Comparison of ENCODE assay signal across 29 cellular contexts in the genomic region with DNA sequence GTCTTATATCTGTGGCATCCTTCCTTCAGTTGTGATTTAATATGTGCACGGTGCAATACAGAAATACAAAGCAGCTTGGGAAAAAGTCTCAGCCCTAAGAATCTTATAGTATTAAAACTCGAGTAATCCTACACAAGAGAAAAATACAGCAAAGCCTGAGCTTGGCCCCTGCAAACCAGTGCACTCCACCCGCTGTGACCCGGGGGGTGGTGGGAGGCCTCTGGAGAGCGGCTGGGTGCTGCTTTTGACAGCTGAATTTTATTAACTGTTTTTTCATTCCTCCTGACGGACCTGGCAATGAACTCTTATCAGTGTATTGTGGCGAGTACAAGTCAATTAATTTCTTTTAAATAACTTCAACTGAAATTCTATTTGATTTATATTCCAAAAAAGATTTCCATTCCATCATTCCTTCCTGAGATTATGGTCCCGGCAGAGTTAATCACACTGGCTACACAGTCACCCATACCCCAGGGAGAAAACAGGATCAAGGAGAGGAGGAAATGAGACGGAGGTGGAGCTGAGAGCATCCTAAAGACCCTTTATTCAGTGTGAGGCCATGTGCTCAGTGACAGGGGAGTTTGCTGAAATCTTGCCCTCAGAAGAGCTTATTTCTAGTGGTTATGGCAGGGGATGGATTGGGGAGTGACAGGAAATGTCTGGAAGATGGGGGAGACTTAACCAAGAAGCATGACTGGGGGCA.
"Had no signal": no experiment of that assay in that cellular context is flagged by ENCODE, and none has a peak within 500 bp of the region (broad histone marks: within the 10 kb centered on the region; RNA-seq: fewer than 3 reads in every experiment).

No MANE protein-coding gene starts in this region.

- H3K9me3 Mint-ChIP-seq: effector memory CD8-positive, alpha-beta T cell; naive thymus-derived CD8-positive, alpha-beta T cell; neural crest cell had no signal

- H3K36me3 Mint-ChIP-seq: naive thymus-derived CD8-positive, alpha-beta T cell had no signal

- FAIRE-seq: endometrium, islet of Langerhans, urothelium cell line had no signal

- H3K27ac Mint-ChIP-seq: effector memory CD8-positive, alpha-beta T cell had no signal

- H3K36me3 ChIP-seq: esophagus squamous epithelium, heart right ventricle, left lung, prostate gland, right atrium auricular region, thoracic aorta, tibial nerve, upper lobe of left lung had no signal

- H3K27me3 ChIP-seq: esophagus squamous epithelium, right atrium auricular region, tibial nerve, upper lobe of left lung had no signal

- ATAC-seq: effector memory CD8-positive, alpha-beta T cell; naive thymus-derived CD8-positive, alpha-beta T cell; sciatic nerve had no signal

- H3K4me3 ChIP-seq: esophagus squamous epithelium, heart right ventricle, left lung, prostate gland, right atrium auricular region, smooth muscle cell, thoracic aorta, tibial nerve, upper lobe of left lung had no signal

- DNase-seq: cortex of kidney; effector memory CD8-positive, alpha-beta T cell; erythroblast; esophagus squamous epithelium; foreskin melanocyte; hippocampal formation; left cardiac atrium; left lung; mammary epithelial cell; mesendoderm; naive thymus-derived CD8-positive, alpha-beta T cell; stimulated activated CD4-positive, alpha-beta T cell treated with anti-CD3 and anti-CD28 coated beads, Interleukin-12 subunit alpha, Interleukin-12 subunit beta, amount 100 ng/mL, for 4 hours; stimulated activated CD4-positive, alpha-beta T cell treated with anti-CD3 and anti-CD28 coated beads, Interleukin-1b, Interleukin-23, amount 100 ng/mL, for 48 hours; stimulated activated CD4-positive, alpha-beta T cell treated with anti-CD3 and anti-CD28 coated beads, Interleukin-4, amount 100 ng/mL, for 1 hour; stimulated activated CD8-positive, alpha-beta memory T cell treated with anti-CD3 and anti-CD28 coated beads, Interleukin-4, amount 100 ng/mL, for 48 hours; stimulated activated naive CD4-positive, alpha-beta T cell treated with Interleukin-2 at 50 U/mL for 16 hours; substantia nigra; upper lobe of left lung had no signal

- H3K27ac ChIP-seq: esophagus squamous epithelium, heart right ventricle, left lung, prostate gland, right atrium auricular region, thoracic aorta, upper lobe of left lung had no signal

- H3K4me3 Mint-ChIP-seq: effector memory CD8-positive, alpha-beta T cell; neural crest cell had no signal

- H3K9me3 ChIP-seq: esophagus squamous epithelium, heart right ventricle, left lung, prostate gland, right atrium auricular region, thoracic aorta, tibial nerve, upper lobe of left lung had no signal

- H3K4me1 ChIP-seq: prostate gland had no signal

- H3K4me2 ChIP-seq: smooth muscle cell had no signal
